Comparison of ENCODE assay signal across 8 cellular contexts in the genomic region with DNA sequence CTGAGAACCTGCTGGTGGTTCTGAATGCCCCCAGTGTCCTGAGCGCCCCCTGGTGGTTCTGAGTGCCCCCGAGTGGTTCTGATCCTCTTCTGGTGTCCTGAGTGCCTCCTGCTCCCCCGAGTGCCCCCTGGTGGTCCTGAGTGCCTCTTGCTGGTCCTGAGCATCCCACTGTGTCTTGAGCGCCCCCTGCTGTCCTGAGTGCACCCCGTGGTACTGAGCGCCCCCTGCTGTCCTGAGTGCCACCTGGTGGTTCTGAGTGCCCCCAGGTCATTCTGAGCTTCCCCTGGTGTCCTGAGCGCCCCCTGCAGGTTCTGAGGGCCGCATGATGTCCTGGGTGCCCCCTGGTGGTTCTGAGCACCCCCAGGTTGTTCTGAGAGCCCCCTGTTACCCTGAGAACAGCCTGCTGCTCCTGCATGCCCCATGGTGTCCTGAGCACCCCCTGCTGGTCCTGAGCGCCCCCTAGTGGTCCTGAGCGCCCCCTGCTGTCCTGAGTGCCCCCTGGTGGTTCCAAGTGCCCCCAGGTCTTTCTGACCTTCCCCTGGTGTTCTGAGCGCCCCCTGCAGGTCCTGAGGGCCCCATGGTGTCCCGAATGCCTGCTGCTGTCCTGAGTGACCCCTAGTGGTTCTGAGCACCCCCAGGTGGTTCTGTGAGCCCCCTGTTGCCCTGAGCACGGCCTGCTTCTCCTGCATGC.
DNase-seq lines count a peak whose midpoint lies in the region; ATAC-seq and TF ChIP-seq lines count a peak whose summit lies in the region.

No MANE protein-coding gene starts in this region.

- no peaks in the 10 kb centered on the region for H3K36me3 Mint-ChIP-seq in T-helper 2 cell treated with Interferon-gamma antibody and Interleukin-4, amounts not matched to agents 5 μg/mL and 100 μg/mL, for 36 hours (ENCODE audit: low read depth)

- peaks cover 24% of the 10 kb centered on the region for H3K27me3 Mint-ChIP-seq in T-helper 2 cell treated with Interferon-gamma antibody and Interleukin-4, amounts not matched to agents 5 μg/mL and 100 μg/mL, for 36 hours (ENCODE audit: low read depth)

- TF ChIP-seq CTCF in cardiac fibroblast (IDR thresholded peaks at IDR 0.05; ENCODE audit: low read depth, low read length) = peak; percentile 21

- H3K4me1 Mint-ChIP-seq in T-helper 2 cell treated with Interferon-gamma antibody and Interleukin-4, amounts not matched to agents 5 μg/mL and 100 μg/mL, for 36 hours (ENCODE audit: low read depth) = peaks cover 8% of the 10 kb centered on the region

- peak; percentile 63 for ATAC-seq in HG02973 (IDR thresholded peaks at IDR 0.05; ENCODE audit: unreplicated experiment)

- no peaks in the 10 kb centered on the region for H3K9me3 Mint-ChIP-seq in T-helper 2 cell treated with Interferon-gamma antibody and Interleukin-4, amounts not matched to agents 5 μg/mL and 100 μg/mL, for 36 hours

- H3K4me3 Mint-ChIP-seq in T-helper 2 cell treated with Interferon-gamma antibody and Interleukin-4, amounts not matched to agents 5 μg/mL and 100 μg/mL, for 36 hours = no peak overlapping the region

- no peak overlapping the region for H3K27ac Mint-ChIP-seq in T-helper 2 cell treated with Interferon-gamma antibody and Interleukin-4, amounts not matched to agents 5 μg/mL and 100 μg/mL, for 36 hours

- DNase-seq in SKM-1 treated with dmso at 0.1 percent for 144 hours (lab: John Stamatoyannopoulos, UW; ENCODE audit: unreplicated experiment) = peak; percentile 3
- no peak for DNase-seq in SKM-1 (lab: John Stamatoyannopoulos, UW; ENCODE audit: unreplicated experiment)
- peak; percentile 72 for DNase-seq in T-helper 2 cell treated with Interferon-gamma antibody and Interleukin-4, amounts not matched to agents 5 μg/mL and 100 μg/mL, for 36 hours (ENCODE audit: low spot score)
- peak in 1 of 2 donors; percentile 4 for DNase-seq in cardiac fibroblast (ENCODE audit: low read depth in 2 of 2)
- peak; percentile 5 to 39 for DNase-seq in stimulated activated CD4-positive, alpha-beta T cell treated with anti-CD3 and anti-CD28 coated beads, Interleukin-1b, Interleukin-23, amount 100 ng/mL, for 1 hour (ENCODE audit: low read depth in 2 of 2)
- DNase-seq in NCI-H1436 treated with DMSO at 0.1 percent for 48 hours (lab: John Stamatoyannopoulos, UW) = no peak
- no peak for DNase-seq in putamen (ENCODE audit: low spot score)

- no peak overlapping the region for H3K4me3 ChIP-seq in cardiac fibroblast (replicated peaks in 1 of 2; ENCODE audit: low read depth in 2 of 2, low read length in 2 of 2)

Comparison
In these comparisons a context has a peak if more than half of its experiments do, and no peak if none do; other contexts are left out.
1. DNase-seq: peak in SKM-1 treated with dmso at 0.1 percent for 144 hours (single experiment), T-helper 2 cell treated with Interferon-gamma antibody and Interleukin-4, amounts not matched to agents 5 μg/mL and 100 μg/mL, for 36 hours (single experiment) and stimulated activated CD4-positive, alpha-beta T cell treated with anti-CD3 and anti-CD28 coated beads, Interleukin-1b, Interleukin-23, amount 100 ng/mL, for 1 hour (2 of 2); none in SKM-1 (single experiment), NCI-H1436 treated with DMSO at 0.1 percent for 48 hours (single experiment) and putamen (single experiment).